8 cellular contexts compared by ENCODE assay signal in the genomic region with DNA sequence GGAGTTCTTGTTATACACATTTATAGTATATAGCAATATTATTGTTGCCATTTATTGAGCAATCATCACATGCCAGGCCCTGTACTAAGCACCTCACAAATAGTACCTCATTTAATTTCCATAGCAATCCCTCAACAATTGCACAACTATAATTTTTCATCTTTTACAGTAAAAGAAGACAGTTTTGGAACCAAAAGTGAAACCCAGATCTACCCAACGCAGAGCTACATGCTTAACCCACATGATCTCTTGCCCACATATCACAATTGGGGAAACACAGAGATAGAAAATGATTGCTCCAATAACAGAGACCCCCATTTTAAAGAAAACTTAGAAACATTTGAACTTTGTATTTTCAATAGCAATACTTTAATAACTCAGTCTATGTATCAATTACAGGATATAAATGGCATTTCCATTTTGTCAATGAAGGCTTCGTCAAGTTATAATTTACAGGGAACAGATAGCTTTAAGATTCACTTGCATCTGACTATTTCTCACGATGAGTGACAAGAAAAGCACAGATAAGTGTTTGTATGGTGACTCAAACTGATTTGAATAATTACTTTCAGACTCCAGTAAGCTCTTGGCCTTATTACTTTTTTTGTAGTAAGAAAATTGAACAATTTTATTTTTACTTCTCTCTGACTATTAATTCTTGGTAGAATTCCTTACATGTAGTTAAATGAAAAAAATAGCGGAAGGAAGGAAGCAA. TPM values are rescaled to one million over a fixed set of nuclear protein-coding genes. Genes with fewer than 3 reads are reported as not detected.
DNase-seq lines count a peak whose midpoint lies in the region; ATAC-seq and TF ChIP-seq lines count a peak whose summit lies in the region.

No MANE protein-coding gene starts in this region.

- no peaks in the 10 kb centered on the region for H3K79me2 ChIP-seq in osteoblast (ENCODE audit: insufficient read depth, low read length)

- H2AFZ ChIP-seq in osteoblast (ENCODE audit: low read length) = peak overlapping the region; percentile 56

- no peaks in the 10 kb centered on the region for H3K9me3 ChIP-seq in osteoblast (ENCODE audit: low read depth, low read length)

- H3K27ac ChIP-seq in osteoblast (ENCODE audit: low read depth, low read length) = peak overlapping the region; percentile 18

- peak; percentile 88 for ATAC-seq in GM18907 (IDR thresholded peaks at IDR 0.05; ENCODE audit: unreplicated experiment)
- ATAC-seq in HG02642 (IDR thresholded peaks at IDR 0.05; ENCODE audit: poor library complexity, unreplicated experiment) = peak; percentile 88

- H4K20me1 ChIP-seq in osteoblast (ENCODE audit: insufficient read depth, low read length) = no peaks in the 10 kb centered on the region

- DNase-seq in NOMO-1 treated with dmso at 0.1 percent for 144 hours (lab: John Stamatoyannopoulos, UW; ENCODE audit: unreplicated experiment) = peak; percentile 65
- DNase-seq in osteoblast (ENCODE audit: insufficient read length, low spot score, missing footprints) = no peak
- DNase-seq in NCI-H82 treated with DMSO at 0.1 percent for 48 hours (lab: John Stamatoyannopoulos, UW; ENCODE audit: unreplicated experiment) = no peak
- no peak for DNase-seq in T-helper 9 cell
- DNase-seq in anterior cingulate cortex (lab: John Stamatoyannopoulos, UW) = no peak
- no peak for DNase-seq in LoVo (ENCODE audit: low spot score)

- no peaks in the 10 kb centered on the region for H3K36me3 ChIP-seq in osteoblast (ENCODE audit: insufficient read depth, low read length)

- no peak for TF ChIP-seq CTCF in osteoblast (IDR thresholded peaks at IDR 0.05; ENCODE audit: extremely low read depth, low read depth, low read length)

- peaks cover 7% of the 10 kb centered on the region for H3K4me1 ChIP-seq in osteoblast (ENCODE audit: insufficient read depth, low read length)

- H3K4me2 ChIP-seq in osteoblast (ENCODE audit: insufficient read depth, low read length) = peak overlapping the region; percentile 69

- no peaks in the 10 kb centered on the region for H3K27me3 ChIP-seq in osteoblast (ENCODE audit: insufficient read depth, low read length)

- H3K4me3 ChIP-seq in osteoblast (ENCODE audit: insufficient read depth, low read length) = peak overlapping the region; percentile 16

RNA-seq across cellular contexts. Expression of a gene that starts 38.7 kb away (rescaled TPM):
- 74.8 and 78.2 TPM in 2 replicates for total RNA-seq in osteoblast

RNA-seq across cellular contexts. Expression of a gene that starts 39.9 kb away (rescaled TPM):
- 0.59 and 1.1 TPM in 2 replicates for total RNA-seq in osteoblast
